ENCODE assay signal across 1 cellular context in the genomic region with DNA sequence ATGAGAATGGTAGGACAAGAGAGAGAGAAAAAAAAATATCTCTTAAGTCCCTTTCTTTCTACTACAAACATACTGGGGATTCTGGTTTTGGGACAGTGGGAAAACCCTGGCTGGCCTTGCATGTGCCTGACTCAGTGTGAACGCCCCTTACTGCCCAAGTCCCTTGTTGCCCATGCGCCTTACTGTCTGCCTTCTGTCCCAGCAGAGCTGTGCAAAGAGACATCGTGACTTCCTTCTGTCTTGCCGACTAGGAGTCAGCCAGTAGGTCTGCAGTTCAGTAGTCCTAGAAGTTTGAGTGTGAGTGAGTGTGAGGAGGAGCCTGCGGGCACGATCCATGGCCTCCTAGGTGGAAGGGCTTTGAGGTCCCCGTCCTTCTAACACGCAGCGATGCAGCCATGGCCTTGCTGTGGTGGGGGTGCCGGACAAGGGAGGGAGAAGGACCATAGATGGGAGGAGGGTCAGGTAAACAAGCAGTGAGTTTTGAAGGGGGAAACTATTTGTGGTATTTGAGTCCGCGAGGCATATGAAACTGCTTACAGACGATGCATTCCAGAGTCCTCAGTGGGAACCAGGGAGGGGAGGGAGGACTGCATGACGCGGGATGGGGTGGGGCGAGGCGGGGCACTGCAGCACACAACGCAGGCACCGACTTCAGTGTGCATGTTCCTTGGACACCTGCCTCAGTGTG.
TF ChIP-seq lines count a peak whose summit lies in the region.

Gene XAGE2, plus strand, starts transcription at position 654 of the 688 bp plus-strand sequence. CDS start 994 bp downstream, outside the sequence.

TF ChIP-seq in K562, 482 proteins besides CTCF, POLR2A, EP300 and RAD21:
- no peak for TF ChIP-seq MEF2D (tag; conservative IDR thresholded peaks at IDR 0.05; ENCODE audit: low read depth)
- TF ChIP-seq ZNF431 (CRISPR knock-in tag; IDR thresholded peaks at IDR 0.05): no peak
- TF ChIP-seq ZBTB1 (CRISPR knock-in tag; IDR thresholded peaks at IDR 0.05; ENCODE audit: borderline replicate concordance, low read depth): no peak
- no peak for TF ChIP-seq PHF8 (IDR thresholded peaks at IDR 0.05; ENCODE audit: borderline replicate concordance, low read length)
- no peak for TF ChIP-seq ZC3H4 (CRISPR knock-in tag; IDR thresholded peaks at IDR 0.05; ENCODE audit: borderline replicate concordance)
- no peak for TF ChIP-seq NFE2L1 (tag; IDR thresholded peaks at IDR 0.05; ENCODE audit: borderline replicate concordance, low read depth)
- TF ChIP-seq MAFK (IDR thresholded peaks at IDR 0.05; ENCODE audit: low read length): no peak
- no peak for TF ChIP-seq ZNF212 (CRISPR knock-in tag; IDR thresholded peaks at IDR 0.05)
- TF ChIP-seq NCOR1 (IDR thresholded peaks at IDR 0.05): no peak
- TF ChIP-seq ZNF239 (CRISPR knock-in tag; IDR thresholded peaks at IDR 0.05): no peak
- no peak for TF ChIP-seq DMBX1 (CRISPR knock-in tag; IDR thresholded peaks at IDR 0.05; ENCODE audit: borderline replicate concordance)
- no peak for TF ChIP-seq HOMEZ (CRISPR knock-in tag; IDR thresholded peaks at IDR 0.05)
- TF ChIP-seq, protein P1, sequence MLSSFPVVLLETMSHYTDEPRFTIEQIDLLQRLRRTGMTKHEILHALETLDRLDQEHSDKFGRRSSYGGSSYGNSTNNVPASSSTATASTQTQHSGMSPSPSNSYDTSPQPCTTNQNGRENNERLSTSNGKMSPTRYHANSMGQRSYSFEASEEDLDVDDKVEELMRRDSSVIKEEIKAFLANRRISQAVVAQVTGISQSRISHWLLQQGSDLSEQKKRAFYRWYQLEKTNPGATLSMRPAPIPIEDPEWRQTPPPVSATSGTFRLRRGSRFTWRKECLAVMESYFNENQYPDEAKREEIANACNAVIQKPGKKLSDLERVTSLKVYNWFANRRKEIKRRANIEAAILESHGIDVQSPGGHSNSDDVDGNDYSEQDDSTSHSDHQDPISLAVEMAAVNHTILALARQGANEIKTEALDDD (IDR thresholded peaks at IDR 0.05): no peak
- no peak for TF ChIP-seq HDAC8 (tag; IDR thresholded peaks at IDR 0.05)
- TF ChIP-seq NCOA6 (IDR thresholded peaks at IDR 0.05): no peak
- TF ChIP-seq IRF2 (CRISPR knock-in tag; IDR thresholded peaks at IDR 0.05): no peak
- no peak for TF ChIP-seq ZNF12 (CRISPR knock-in tag; IDR thresholded peaks at IDR 0.05)
- TF ChIP-seq ZNF561 (CRISPR knock-in tag; conservative IDR thresholded peaks at IDR 0.05): no peak
